Comparison of ENCODE assay signal across 1 cellular context in the genomic region with DNA sequence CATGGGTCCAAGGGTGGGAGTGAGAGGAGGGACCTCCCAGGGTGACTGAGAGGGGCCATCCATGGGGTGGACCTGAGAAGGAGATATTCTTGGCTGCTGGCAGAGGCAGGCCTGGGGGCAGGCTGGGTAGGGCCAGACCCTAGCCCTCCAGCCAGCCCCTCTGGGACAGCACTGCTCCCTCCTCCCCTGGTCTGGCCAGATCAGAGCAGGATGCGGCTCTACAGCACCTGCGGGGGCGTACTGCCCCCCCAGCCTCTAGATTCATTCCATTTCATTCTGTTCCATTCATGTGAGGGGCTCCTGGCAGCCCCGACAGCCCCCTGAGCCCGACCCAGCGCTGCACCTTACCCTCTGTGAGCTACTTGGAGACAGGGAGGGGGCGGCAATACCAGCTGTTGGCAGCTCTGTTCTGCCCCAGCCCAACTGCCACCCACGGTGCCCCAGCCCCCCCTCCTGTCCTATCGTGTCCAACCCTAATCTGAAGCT.
TF ChIP-seq lines count a peak whose summit lies in the region.

No MANE protein-coding gene starts in this region.

TF ChIP-seq in HEK293, 187 proteins besides CTCF, POLR2A, EP300 and RAD21 (continued from another document):
- no peak for TF ChIP-seq ZSCAN5A (tag by site-specific recombination; IDR thresholded peaks at IDR 0.05)
- no peak for TF ChIP-seq ZFP69B (tag by site-specific recombination; IDR thresholded peaks at IDR 0.05)
- TF ChIP-seq ZNF221 (tag by site-specific recombination; IDR thresholded peaks at IDR 0.05; ENCODE audit: borderline replicate concordance): no peak
- peak; percentile 11; the same call in 1 of the 2 replicates for TF ChIP-seq EGR2 (tag by site-specific recombination; IDR thresholded peaks at IDR 0.05; ENCODE audit: low read depth)
- TF ChIP-seq ZNF555 (tag by site-specific recombination; conservative IDR thresholded peaks at IDR 0.05): no peak
- TF ChIP-seq ZNF184 (tag by site-specific recombination; IDR thresholded peaks at IDR 0.05): no peak
- TF ChIP-seq ZNF76 (tag by site-specific recombination; IDR thresholded peaks at IDR 0.05; ENCODE audit: borderline replicate concordance, low read depth): no peak
- no peak for TF ChIP-seq ZNF629 (tag by site-specific recombination; IDR thresholded peaks at IDR 0.05)
- TF ChIP-seq ZNF654 (tag by site-specific recombination; IDR thresholded peaks at IDR 0.05; ENCODE audit: low read depth): no peak
- no peak for TF ChIP-seq ZNF394 (tag by site-specific recombination; IDR thresholded peaks at IDR 0.05; ENCODE audit: borderline replicate concordance)
- 0 out of 2 replicates have a peak, but pooled peaks have one; percentile 3 for TF ChIP-seq ZBTB17 (tag by site-specific recombination; IDR thresholded peaks at IDR 0.05)
- no peak for TF ChIP-seq ZNF645 (tag by site-specific recombination; IDR thresholded peaks at IDR 0.05)
- TF ChIP-seq ZNF600 (tag by site-specific recombination; IDR thresholded peaks at IDR 0.05): peak; percentile 76
- no peak for TF ChIP-seq ZNF366 (tag by site-specific recombination; conservative IDR thresholded peaks at IDR 0.05)
- TF ChIP-seq GFI1B (tag by site-specific recombination; IDR thresholded peaks at IDR 0.05): no peak
- no peak for TF ChIP-seq GLI2 (tag by site-specific recombination; IDR thresholded peaks at IDR 0.05; ENCODE audit: borderline replicate concordance, low read depth)
- TF ChIP-seq ZNF521 (tag by site-specific recombination; IDR thresholded peaks at IDR 0.05): no peak
- TF ChIP-seq ZNF670 (tag by site-specific recombination; IDR thresholded peaks at IDR 0.05; ENCODE audit: low read depth): no peak
- no peak for TF ChIP-seq PRDM2 (tag by site-specific recombination; IDR thresholded peaks at IDR 0.05; ENCODE audit: borderline replicate concordance)
- no peak for TF ChIP-seq ZNF391 (tag by site-specific recombination; IDR thresholded peaks at IDR 0.05; ENCODE audit: borderline replicate concordance, low read depth)
- TF ChIP-seq ZNF514 (tag by site-specific recombination; IDR thresholded peaks at IDR 0.05): no peak
- TF ChIP-seq ZNF623 (tag by site-specific recombination; IDR thresholded peaks at IDR 0.05): no peak
- TF ChIP-seq MZF1 (tag by site-specific recombination; IDR thresholded peaks at IDR 0.05; ENCODE audit: borderline replicate concordance): no peak
- TF ChIP-seq ZNF155 (tag by site-specific recombination; IDR thresholded peaks at IDR 0.05): no peak
- TF ChIP-seq, protein P1, sequence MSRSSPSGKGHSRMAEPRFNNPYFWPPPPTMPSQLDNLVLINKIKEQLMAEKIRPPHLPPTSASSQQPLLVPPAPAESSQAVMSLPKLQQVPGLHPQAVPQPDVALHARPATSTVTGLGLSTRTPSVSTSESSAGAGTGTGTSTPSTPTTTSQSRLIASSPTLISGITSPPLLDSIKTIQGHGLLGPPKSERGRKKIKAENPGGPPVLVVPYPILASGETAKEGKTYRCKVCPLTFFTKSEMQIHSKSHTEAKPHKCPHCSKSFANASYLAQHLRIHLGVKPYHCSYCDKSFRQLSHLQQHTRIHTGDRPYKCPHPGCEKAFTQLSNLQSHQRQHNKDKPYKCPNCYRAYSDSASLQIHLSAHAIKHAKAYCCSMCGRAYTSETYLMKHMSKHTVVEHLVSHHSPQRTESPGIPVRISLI (tag by site-specific recombination; IDR thresholded peaks at IDR 0.05): no peak
